8 cellular contexts compared by ENCODE assay signal in genomic region chr21:45405819-45406762, GRCh38. TPM values are rescaled to one million over a fixed set of nuclear protein-coding genes. Genes with fewer than 3 reads are reported as not detected.
A peak's percentile ranks its signal among the peaks of the same experiment; 100 is the strongest.
DNase-seq lines count a peak whose midpoint lies in the region; ATAC-seq and TF ChIP-seq lines count a peak whose summit lies in the region.

No MANE protein-coding gene starts in this region.

- H3K36me3 Mint-ChIP-seq in CD4-positive, CD25-positive, alpha-beta regulatory T cell: peaks cover 9% of the 10 kb centered on the region
- peaks cover 5% of the 10 kb centered on the region for H3K36me3 Mint-ChIP-seq in neural crest cell (ENCODE audit: low read depth)

- peaks cover 15% of the 10 kb centered on the region for H3K4me1 ChIP-seq in CD4-positive, CD25-positive, alpha-beta regulatory T cell (ENCODE audit: control insufficient read depth, insufficient read depth, low read length, poor library complexity, severe bottlenecking)

- H3K9me3 Mint-ChIP-seq in CD4-positive, CD25-positive, alpha-beta regulatory T cell: peaks cover 0 to 8% (median 5%) of the 10 kb centered on the region in 7 donors
- peaks cover 5% of the 10 kb centered on the region for H3K9me3 Mint-ChIP-seq in neural crest cell

- H3K9me3 ChIP-seq in CD4-positive, CD25-positive, alpha-beta regulatory T cell (ENCODE audit: control insufficient read depth in 2 of 2, low read length in 2 of 2): peaks cover 4 to 5% of the 10 kb centered on the region in 2 experiments

- peaks cover 21% of the 10 kb centered on the region for H3K27me3 ChIP-seq in CD4-positive, CD25-positive, alpha-beta regulatory T cell (ENCODE audit: control insufficient read depth, insufficient read depth, low read length)

- H3K27me3 Mint-ChIP-seq in CD4-positive, CD25-positive, alpha-beta regulatory T cell: peaks cover 56% of the 10 kb centered on the region
- peaks cover 68% of the 10 kb centered on the region for H3K27me3 Mint-ChIP-seq in neural crest cell (ENCODE audit: low read depth)

- TF ChIP-seq CTCF in epithelial cell of esophagus (IDR thresholded peaks at IDR 0.05; ENCODE audit: insufficient read depth, low read depth, low read length, missing control alignments) (no peak), neural crest cell (conservative IDR thresholded peaks at IDR 0.05) (no peak)

- H3K27ac ChIP-seq in CD4-positive, CD25-positive, alpha-beta regulatory T cell (ENCODE audit: insufficient read depth, low read length, poor library complexity, severe bottlenecking): no peak overlapping the region
- H3K27ac ChIP-seq in substantia nigra (ENCODE audit: low read depth, low read length, poor library complexity, severe bottlenecking): no peak overlapping the region

- no peak for ATAC-seq in CD4-positive, CD25-positive, alpha-beta regulatory T cell (ENCODE audit: low read depth in 2 of 2)
- no peak for ATAC-seq in HG02970 (IDR thresholded peaks at IDR 0.05; ENCODE audit: low FRiP score, unreplicated experiment)

- no peak for DNase-seq in CD4-positive, CD25-positive, alpha-beta regulatory T cell
- DNase-seq in RKO (ENCODE audit: low spot score) (peak; percentile 8), epithelial cell of esophagus (ENCODE audit: low read depth) (peak; percentile 45), neural crest cell (ENCODE audit: low read depth, low spot score) (no peak), substantia nigra (lab: John Stamatoyannopoulos, UW) (no peak), HT-29 (ENCODE audit: low spot score) (no peak), NCI-H128 (lab: John Stamatoyannopoulos, UW; ENCODE audit: unreplicated experiment) (no peak)

- H3K4me1 Mint-ChIP-seq in CD4-positive, CD25-positive, alpha-beta regulatory T cell: peaks cover 0 to 16% (median 6%) of the 10 kb centered on the region in 4 donors
- peaks cover 25% of the 10 kb centered on the region for H3K4me1 Mint-ChIP-seq in neural crest cell

- H3K4me3 Mint-ChIP-seq in CD4-positive, CD25-positive, alpha-beta regulatory T cell: peak overlapping the region in 3 of 4 donors; percentile 15 to 68 (median 44)
- peak overlapping the region; percentile 78 for H3K4me3 Mint-ChIP-seq in neural crest cell

- H3K36me3 ChIP-seq in CD4-positive, CD25-positive, alpha-beta regulatory T cell (ENCODE audit: control insufficient read depth, insufficient read depth, low read length): no peaks in the 10 kb centered on the region

- no peak overlapping the region for H3K4me3 ChIP-seq in CD4-positive, CD25-positive, alpha-beta regulatory T cell (ENCODE audit: low read depth, low read length)
- H3K4me3 ChIP-seq in epithelial cell of esophagus (ENCODE audit: low read length): peak overlapping the region; percentile 14

- H3K27ac Mint-ChIP-seq in CD4-positive, CD25-positive, alpha-beta regulatory T cell: no peak overlapping the region
- H3K27ac Mint-ChIP-seq in neural crest cell (ENCODE audit: unreplicated experiment): no peak overlapping the region

RNA-seq across cellular contexts. Expression of gene COL18A1, which starts 1.1 kb away (rescaled TPM):
- 2.7 TPM for total RNA-seq in CD4-positive, CD25-positive, alpha-beta regulatory T cell
- polyA plus RNA-seq in CD4-positive, CD25-positive, alpha-beta regulatory T cell: 1 to 10 TPM in 2 of 4 donors, under 1 TPM in 2; 0.29 to 1.5 (median 1.0) TPM
- total RNA-seq in neural crest cell: 18.2 and 19.2 TPM in 2 replicates
- 27.7 and 32.2 TPM in 2 replicates for total RNA-seq in HT-29 (2014; rRNA removed; shearing (Covaris generic))

Comparison
In these comparisons a context has a peak if more than half of its experiments do, and no peak if none do; other contexts are left out.
1. DNase-seq: peak in RKO (single experiment) and epithelial cell of esophagus (single experiment); none in CD4-positive, CD25-positive, alpha-beta regulatory T cell (0 of 3), neural crest cell (single experiment), substantia nigra (0 of 49), HT-29 (single experiment) and NCI-H128 (single experiment).